Comparison of ENCODE assay signal across 13 cellular contexts in the genomic region with DNA sequence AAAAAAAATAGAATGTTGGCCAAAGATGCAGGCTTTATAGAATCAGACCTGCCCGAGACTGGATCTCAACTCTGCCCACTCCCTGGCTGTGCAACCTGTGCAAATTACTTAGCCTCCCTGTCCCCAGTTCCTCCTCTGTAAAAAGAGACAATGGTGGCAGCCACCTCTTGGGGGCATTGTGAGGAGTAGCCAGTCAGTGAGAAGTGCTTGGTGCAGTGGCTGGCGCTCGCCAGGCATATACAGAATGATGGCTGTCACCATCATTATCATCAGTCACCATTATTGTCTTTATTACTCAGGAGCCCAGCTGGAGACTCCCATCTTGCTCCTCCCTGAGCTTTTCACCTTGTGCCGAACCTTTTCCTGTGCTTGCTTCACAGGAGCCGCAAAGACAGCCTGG.
"Had no signal": no experiment of that assay in that cellular context is flagged by ENCODE, and none has a peak within 500 bp of the region (broad histone marks: within the 10 kb centered on the region; RNA-seq: fewer than 3 reads in every experiment).

No MANE protein-coding gene starts in this region.

- H3K9me3 Mint-ChIP-seq: activated naive CD4-positive, alpha-beta T cell treated with anti-CD3 and anti-CD28 coated beads, Interleukin-2, amount 10 ng/mL, durations not matched to agents 7 days and 5 days; activated T-helper 17 cell treated with anti-CD3 and anti-CD28 coated beads, Interleukin-2, amount 50 U/mL, for 72 hours; natural killer cell treated with Interleukin-12 subunit alpha and Interleukin-12 subunit beta and Interleukin-15 and Interleukin-18, amount 100 ng/mL, for 72 hours; stimulated activated memory B cell treated with anti-CD40 and anti-IgM and Interleukin-4, amounts not matched to agents 10 μg/mL and 1 μg/mL and 100 μg/mL, for 72 hours had no signal

- DNase-seq: activated CD8-positive, alpha-beta memory T cell treated with anti-CD3 and anti-CD28 coated beads, Interleukin-2, amount 50 U/mL, for 48 hours; adrenal gland; caudate nucleus; foreskin keratinocyte; SHP77 treated with DMSO at 0.1 percent for 48 hours; uterus had no signal

- H3K27ac Mint-ChIP-seq: activated naive CD4-positive, alpha-beta T cell treated with anti-CD3 and anti-CD28 coated beads, Interleukin-2, amount 10 ng/mL, durations not matched to agents 7 days and 5 days; activated T-helper 17 cell treated with anti-CD3 and anti-CD28 coated beads, Interleukin-2, amount 50 U/mL, for 72 hours; natural killer cell treated with Interleukin-12 subunit alpha and Interleukin-12 subunit beta and Interleukin-15 and Interleukin-18, amount 100 ng/mL, for 72 hours; stimulated activated memory B cell treated with anti-CD40 and anti-IgM and Interleukin-4, amounts not matched to agents 10 μg/mL and 1 μg/mL and 100 μg/mL, for 72 hours had no signal

- H3K27me3 ChIP-seq: adrenal gland, foreskin keratinocyte, tibial nerve, uterus had no signal

- H3K9me3 ChIP-seq: adrenal gland, tibial nerve, uterus had no signal

- H3K4me3 Mint-ChIP-seq: activated naive CD4-positive, alpha-beta T cell treated with anti-CD3 and anti-CD28 coated beads, Interleukin-2, amount 10 ng/mL, durations not matched to agents 7 days and 5 days; activated T-helper 17 cell treated with anti-CD3 and anti-CD28 coated beads, Interleukin-2, amount 50 U/mL, for 72 hours; natural killer cell treated with Interleukin-12 subunit alpha and Interleukin-12 subunit beta and Interleukin-15 and Interleukin-18, amount 100 ng/mL, for 72 hours; stimulated activated memory B cell treated with anti-CD40 and anti-IgM and Interleukin-4, amounts not matched to agents 10 μg/mL and 1 μg/mL and 100 μg/mL, for 72 hours had no signal

- H3K27ac ChIP-seq: foreskin keratinocyte had no signal

- H3K27me3 Mint-ChIP-seq: activated naive CD4-positive, alpha-beta T cell treated with anti-CD3 and anti-CD28 coated beads, Interleukin-2, amount 10 ng/mL, durations not matched to agents 7 days and 5 days; activated T-helper 17 cell treated with anti-CD3 and anti-CD28 coated beads, Interleukin-2, amount 50 U/mL, for 72 hours; natural killer cell treated with Interleukin-12 subunit alpha and Interleukin-12 subunit beta and Interleukin-15 and Interleukin-18, amount 100 ng/mL, for 72 hours; stimulated activated memory B cell treated with anti-CD40 and anti-IgM and Interleukin-4, amounts not matched to agents 10 μg/mL and 1 μg/mL and 100 μg/mL, for 72 hours had no signal

- H3K4me1 Mint-ChIP-seq: stimulated activated memory B cell treated with anti-CD40 and anti-IgM and Interleukin-4, amounts not matched to agents 10 μg/mL and 1 μg/mL and 100 μg/mL, for 72 hours had no signal

- ATAC-seq: activated T-helper 17 cell treated with anti-CD3 and anti-CD28 coated beads, Interleukin-2, amount 50 U/mL, for 72 hours; foreskin keratinocyte; natural killer cell treated with Interleukin-12 subunit alpha and Interleukin-12 subunit beta and Interleukin-15 and Interleukin-18, amount 100 ng/mL, for 72 hours; sciatic nerve; stimulated activated memory B cell treated with anti-CD40 and anti-IgM and Interleukin-4, amounts not matched to agents 10 μg/mL and 1 μg/mL and 100 μg/mL, for 72 hours had no signal

- H3K36me3 ChIP-seq: uterus had no signal

- H3K4me3 ChIP-seq: adrenal gland, coronary artery, tibial nerve, uterus had no signal

- H3K36me3 Mint-ChIP-seq: natural killer cell treated with Interleukin-12 subunit alpha and Interleukin-12 subunit beta and Interleukin-15 and Interleukin-18, amount 100 ng/mL, for 72 hours had no signal

- H3K4me1 ChIP-seq: foreskin keratinocyte had no signal
